ENCODE assay signal across 17 cellular contexts in the genomic region with DNA sequence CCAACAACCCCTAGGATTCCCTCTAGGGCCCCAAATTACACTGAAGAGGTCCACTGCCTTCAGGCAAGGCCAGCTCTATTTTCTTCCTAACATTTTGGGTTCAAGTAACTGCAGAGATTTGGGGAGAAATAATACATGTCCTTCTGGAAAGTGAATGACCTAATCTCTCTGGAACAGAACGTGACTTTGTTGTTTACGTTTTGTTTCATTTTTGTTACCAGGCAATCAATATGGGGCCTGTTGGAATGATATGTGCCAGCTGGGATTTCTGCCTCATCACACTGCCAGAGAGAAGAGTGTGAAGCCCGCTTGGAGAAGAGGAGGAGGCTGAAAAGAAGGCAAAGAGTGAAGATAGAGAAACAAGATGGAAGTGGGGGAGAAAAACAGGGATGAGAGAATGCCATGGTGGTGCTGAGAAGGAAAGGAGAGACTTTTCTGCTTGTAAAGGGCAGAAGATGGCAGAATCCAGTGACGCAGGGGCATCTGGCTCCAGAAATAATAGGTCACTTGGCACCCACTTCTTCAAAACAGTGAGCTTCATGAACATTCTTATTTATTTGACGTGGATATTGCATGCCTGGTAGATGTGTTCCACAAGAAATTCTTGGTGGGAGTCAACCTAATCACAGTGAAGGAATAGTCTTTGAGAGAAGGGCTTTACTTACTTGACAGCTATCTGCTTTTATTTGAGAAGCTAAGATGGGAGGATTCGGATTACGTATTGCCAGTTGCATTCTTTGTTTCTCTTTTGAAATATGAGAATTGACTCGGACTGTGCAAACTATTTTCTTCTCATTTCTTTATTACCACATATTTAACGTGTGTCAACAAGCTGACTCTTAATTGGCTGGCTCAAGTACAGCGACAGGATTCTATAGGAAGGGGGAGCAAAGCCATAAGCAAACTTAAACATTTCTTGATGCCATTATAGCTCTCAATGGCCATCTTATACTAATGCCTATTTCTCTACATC.
DNase-seq lines count a peak whose midpoint lies in the region; ATAC-seq and TF ChIP-seq lines count a peak whose summit lies in the region.
"Had no signal": no experiment of that assay in that cellular context is flagged by ENCODE, and none has a peak within 500 bp of the region (broad histone marks: within the 10 kb centered on the region; RNA-seq: fewer than 3 reads in every experiment).

No MANE protein-coding gene starts in this region.

- H3K9me3 ChIP-seq in lower lobe of right lung (no peaks in the 10 kb centered on the region), upper lobe of right lung (no peaks in the 10 kb centered on the region), ovary (no peaks in the 10 kb centered on the region)
- H3K9me3 ChIP-seq: thoracic aorta had no signal

- DNase-seq in Right ventricle myocardium inferior (ENCODE audit: missing footprints) (no peak), left ventricle myocardium superior (no peak), choroid plexus epithelial cell (ENCODE audit: low read depth) (peak; percentile 39), lower lobe of right lung (no peak), upper lobe of right lung (no peak), ovary (no peak)
- DNase-seq: activated naive CD4-positive, alpha-beta T cell; C1 segment of cervical spinal cord; DMS 273 treated with DMSO at 0.1 percent for 48 hours; naive thymus-derived CD4-positive, alpha-beta T cell; NCI-H1694 treated with DMSO at 0.1 percent for 48 hours; NCI-H446 had no signal

- H3K27me3 ChIP-seq in lower lobe of right lung (ENCODE audit: low read depth) (no peaks in the 10 kb centered on the region), upper lobe of right lung (no peaks in the 10 kb centered on the region), ovary (no peaks in the 10 kb centered on the region)

- peak overlapping the region; percentile 81 for H3K27ac ChIP-seq in lower lobe of right lung
- H3K27ac ChIP-seq in upper lobe of right lung = peak overlapping the region; percentile 76
- H3K27ac ChIP-seq in ovary = no peak overlapping the region
- H3K27ac ChIP-seq: thoracic aorta had no signal

- TF ChIP-seq POLR2A in ovary (IDR thresholded peaks at IDR 0.05) = no peak

- intact Hi-C loops in Right ventricle myocardium inferior (cut with DNase I) (no loop called here), left ventricle myocardium superior (cut with micrococcal nuclease) (no loop called here), lower lobe of right lung (cut with DNase I) (no loop called here), upper lobe of right lung (cut with DNase I) (no loop called here), ovary (cut with DNase I) (no loop called here)

- TF ChIP-seq CTCF in choroid plexus epithelial cell (conservative IDR thresholded peaks at IDR 0.05; ENCODE audit: low read depth, low read length) = no peak
- no peak for TF ChIP-seq CTCF in lower lobe of right lung (IDR thresholded peaks at IDR 0.05)
- TF ChIP-seq CTCF in upper lobe of right lung (IDR thresholded peaks at IDR 0.05) = no peak
- no peak for TF ChIP-seq CTCF in ovary (IDR thresholded peaks at IDR 0.05)

- no peak for TF ChIP-seq EP300 in ovary (IDR thresholded peaks at IDR 0.05)

- no peak overlapping the region for H3K4me3 ChIP-seq in choroid plexus epithelial cell (ENCODE audit: low read depth, low read length)
- H3K4me3 ChIP-seq in lower lobe of right lung = no peak overlapping the region
- no peak overlapping the region for H3K4me3 ChIP-seq in upper lobe of right lung
- H3K4me3 ChIP-seq in ovary = no peak overlapping the region
- H3K4me3 ChIP-seq: skin epidermis, thoracic aorta had no signal

- 43 to 47% (median 46%) methylated on average over 10 of the region's 10 CpGs for WGBS in ovary, 3 donors

- H3K36me3 ChIP-seq in lower lobe of right lung = no peaks in the 10 kb centered on the region
- H3K36me3 ChIP-seq in upper lobe of right lung = no peaks in the 10 kb centered on the region
- H3K36me3 ChIP-seq in ovary = no peaks in the 10 kb centered on the region
- H3K36me3 ChIP-seq: thoracic aorta had no signal

- no peaks in the 10 kb centered on the region for H3K4me1 ChIP-seq in lower lobe of right lung
- H3K4me1 ChIP-seq in upper lobe of right lung = no peaks in the 10 kb centered on the region
- H3K4me1 ChIP-seq in ovary (ENCODE audit: insufficient read depth) = no peaks in the 10 kb centered on the region

- ATAC-seq in Right ventricle myocardium inferior (peak; percentile 46), left ventricle myocardium superior (no peak), lower lobe of right lung (peak; percentile 52 to 56), upper lobe of right lung (peak; percentile 31), HG02571 (IDR thresholded peaks at IDR 0.05; ENCODE audit: unreplicated experiment) (no peak), HG03175 (IDR thresholded peaks at IDR 0.05; ENCODE audit: unreplicated experiment) (no peak)
- ATAC-seq: left lobe of liver; naive thymus-derived CD4-positive, alpha-beta T cell had no signal

Comparison
In these comparisons a context has a peak if more than half of its experiments do, and no peak if none do; other contexts are left out.
1. ATAC-seq: peak in Right ventricle myocardium inferior (single experiment), lower lobe of right lung (2 of 2) and upper lobe of right lung (single experiment); none in left ventricle myocardium superior (single experiment), HG02571 (single experiment) and HG03175 (single experiment).
2. H3K27ac ChIP-seq: peak in lower lobe of right lung (single experiment) and upper lobe of right lung (single experiment); none in ovary (0 of 2).